Comparison of ENCODE assay signal across 8 cellular contexts in genomic region chr22:31080848-31081649, GRCh38. TPM values are rescaled to one million over a fixed set of nuclear protein-coding genes. Genes with fewer than 3 reads are reported as not detected.
A peak's percentile ranks its signal among the peaks of the same experiment; 100 is the strongest.
DNase-seq lines count a peak whose midpoint lies in the region; ATAC-seq and TF ChIP-seq lines count a peak whose summit lies in the region.

TSS of gene SMTN (plus strand) at chr22:31081318. CDS start at chr22:31083259, 1,941 bp downstream.

- H3K4me1 ChIP-seq in right atrium auricular region (peaks cover 0 to 47% of the 10 kb centered on the region in 2 donors), vagina (peaks cover 53% of the 10 kb centered on the region)

- TF ChIP-seq POLR2A in vagina (IDR thresholded peaks at IDR 0.05) = peak; percentile 32 to 99

- H3K27me3 ChIP-seq in right atrium auricular region (no peaks in the 10 kb centered on the region), vagina (no peaks in the 10 kb centered on the region)

- ATAC-seq in HG02763 (IDR thresholded peaks at IDR 0.05; ENCODE audit: unreplicated experiment) = peak; percentile 59

- H3K9me3 ChIP-seq in right atrium auricular region (no peaks in the 10 kb centered on the region), vagina (no peaks in the 10 kb centered on the region)

- DNase-seq in NCI-H146 (lab: John Stamatoyannopoulos, UW) = peak; percentile 75
- DNase-seq in anterior cingulate cortex (lab: John Stamatoyannopoulos, UW) = peak in 54 of 58 donors; percentile 22 to 84 (median 65)
- peak; percentile 94 for DNase-seq in right atrium auricular region (ENCODE audit: low spot score)
- peak; percentile 71 for DNase-seq in putamen (ENCODE audit: low spot score)
- DNase-seq in vagina (ENCODE audit: extremely low spot score in 2 of 2) = no peak

- H3K27ac ChIP-seq in right atrium auricular region (peak within 1 kb of the TSS; percentile 92), vagina (peak within 1 kb of the TSS; percentile 97)

- intact Hi-C loops in T-helper 2 cell treated with Interferon-gamma antibody and Interleukin-4, amounts not matched to agents 100 ng/mL and 5 ng/mL, for 36 hours (cut with micrococcal nuclease) = loop anchor here (5.0 to 10.0 kb wide), 5 partner anchors 84 to 264 kb away; partner anchors contain the start of genes LIMK2, PATZ1, PIK3IP1 and RNF185
- intact Hi-C loops in vagina (cut with DNase I) = loop anchor here (5.0 kb wide), 1 partner anchor 39 kb away; no protein-coding TSS in a partner anchor

- TF ChIP-seq CTCF in GM12875 (IDR thresholded peaks at IDR 0.05; ENCODE audit: borderline replicate concordance, insufficient read depth, low read depth, low read length) (no peak), right atrium auricular region (IDR thresholded peaks at IDR 0.05) (no peak), vagina (IDR thresholded peaks at IDR 0.05) (no peak)

- H3K4me3 ChIP-seq in GM12875 (ENCODE audit: low read depth, low read length) = peak within 1 kb of the TSS; percentile 64
- peak within 1 kb of the TSS; percentile 72 to 80 for H3K4me3 ChIP-seq in right atrium auricular region
- peak within 1 kb of the TSS; percentile 64 to 90 for H3K4me3 ChIP-seq in vagina

- H3K36me3 ChIP-seq in right atrium auricular region = no peaks in the 10 kb centered on the region
- H3K36me3 ChIP-seq in vagina = no peaks in the 10 kb centered on the region

RNA-seq across cellular contexts. Expression of gene SMTN, which starts in this region (rescaled TPM):
- total RNA-seq in T-helper 2 cell treated with Interferon-gamma antibody and Interleukin-4, amounts not matched to agents 100 ng/mL and 5 ng/mL, for 36 hours = 27.5 and 28.6 TPM in 2 replicates
- total RNA-seq in right atrium auricular region = 100 to 1,000 TPM in 1 of 2 donors, 10 to 100 TPM in 1; 81.4 to 183 TPM
- total RNA-seq in vagina = 199 TPM

Comparison
In these comparisons a context has a peak if more than half of its experiments do, and no peak if none do; other contexts are left out.
1. DNase-seq: peak in NCI-H146 (single experiment), anterior cingulate cortex (54 of 58), right atrium auricular region (single experiment) and putamen (single experiment); none in vagina (0 of 2).
2. Peak in every context shown above with its lines, with median percentiles within 50 percentile points of each other: H3K4me3 ChIP-seq.